Comparison of ENCODE assay signal across 10 cellular contexts in the genomic region with DNA sequence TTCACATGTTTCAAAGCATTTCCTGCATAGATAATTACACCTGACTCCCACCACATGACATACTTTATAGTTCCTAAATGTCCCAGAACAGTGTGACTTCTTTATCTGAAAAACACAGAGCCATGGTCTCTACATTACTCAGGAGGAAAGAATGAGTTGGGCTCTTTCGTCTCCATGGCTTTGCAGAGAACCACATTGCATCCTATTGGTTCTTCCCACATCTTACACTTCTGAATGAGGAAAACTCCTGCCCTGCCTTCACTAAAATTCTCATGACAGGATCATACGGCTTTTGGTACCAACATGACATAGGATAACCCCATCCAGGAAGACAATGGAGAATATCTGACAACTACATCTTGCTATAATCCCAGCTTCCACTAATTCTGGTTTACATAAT.
A peak's percentile ranks its signal among the peaks of the same experiment; 100 is the strongest.
DNase-seq lines count a peak whose midpoint lies in the region; ATAC-seq and TF ChIP-seq lines count a peak whose summit lies in the region.
"Had no signal": no experiment of that assay in that cellular context is flagged by ENCODE, and none has a peak within 500 bp of the region (broad histone marks: within the 10 kb centered on the region; RNA-seq: fewer than 3 reads in every experiment).

No MANE protein-coding gene starts in this region.

- DNase-seq in activated CD4-positive, alpha-beta T cell treated with anti-CD3 and anti-CD28 coated beads for 36 hours, result no peak
- DNase-seq in activated CD4-positive, alpha-beta T cell treated with anti-CD3 and anti-CD28 coated beads, Interleukin-2, amount 50 U/mL, for 4 hours, result no peak
- DNase-seq in dermis blood vessel endothelial cell (peak; percentile 54), CD1c-positive myeloid dendritic cell (ENCODE audit: extremely low spot score) (no peak), H7 (no peak)
- DNase-seq: activated CD8-positive, alpha-beta memory T cell treated with anti-CD3 and anti-CD28 coated beads, Interleukin-2, amount 50 U/mL, for 4 hours had no signal

- peaks cover 85% of the 10 kb centered on the region for H3K36me3 Mint-ChIP-seq in activated CD4-positive, alpha-beta T cell treated with anti-CD3 and anti-CD28 coated beads for 36 hours (ENCODE audit: low read depth)
- H3K36me3 Mint-ChIP-seq in stimulated activated memory B cell treated with anti-CD40 and anti-IgM and Interleukin-4, amounts not matched to agents 10 μg/mL and 1 μg/mL and 100 μg/mL, for 72 hours, result peaks cover 44% of the 10 kb centered on the region

- H3K4me3 ChIP-seq in H7 (ENCODE audit: insufficient read depth, low read depth, low read length), result no peak overlapping the region
- H3K4me3 ChIP-seq: HAP-1 had no signal

- H3K27me3 ChIP-seq in H7 (ENCODE audit: control insufficient read depth, insufficient read depth, low read length), result no peaks in the 10 kb centered on the region

- peak overlapping the region; percentile 70 for H3K4me3 Mint-ChIP-seq in activated CD4-positive, alpha-beta T cell treated with anti-CD3 and anti-CD28 coated beads for 36 hours
- no peak overlapping the region for H3K4me3 Mint-ChIP-seq in stimulated activated memory B cell treated with anti-CD40 and anti-IgM and Interleukin-4, amounts not matched to agents 10 μg/mL and 1 μg/mL and 100 μg/mL, for 72 hours

- CTCF ChIA-PET in activated CD4-positive, alpha-beta T cell treated with anti-CD3 and anti-CD28 coated beads for 36 hours (lab: Charles Lee), result interaction anchor here (0.6 to 4.7 kb wide), 11 partner anchors 10 to 208 kb away, joined by 3 to 17 read pairs (median 3); no protein-coding TSS in a partner anchor

- peak; percentile 9 for ATAC-seq in activated CD4-positive, alpha-beta T cell treated with anti-CD3 and anti-CD28 coated beads for 36 hours
- ATAC-seq in stimulated activated memory B cell treated with anti-CD40 and anti-IgM and Interleukin-4, amounts not matched to agents 10 μg/mL and 1 μg/mL and 100 μg/mL, for 72 hours, result no peak
- no peak for ATAC-seq in GM21423 (IDR thresholded peaks at IDR 0.05; ENCODE audit: unreplicated experiment)

- intact Hi-C loops in activated CD4-positive, alpha-beta T cell treated with anti-CD3 and anti-CD28 coated beads for 36 hours (cut with DNase I, micrococcal nuclease), result no loop called here

- H3K27me3 Mint-ChIP-seq in activated CD4-positive, alpha-beta T cell treated with anti-CD3 and anti-CD28 coated beads for 36 hours, result no peaks in the 10 kb centered on the region
- no peaks in the 10 kb centered on the region for H3K27me3 Mint-ChIP-seq in stimulated activated memory B cell treated with anti-CD40 and anti-IgM and Interleukin-4, amounts not matched to agents 10 μg/mL and 1 μg/mL and 100 μg/mL, for 72 hours

- H3K36me3 ChIP-seq in H7 (replicated peaks; ENCODE audit: control insufficient read depth, insufficient read depth, low read length), result no peaks in the 10 kb centered on the region
- H3K36me3 ChIP-seq: HAP-1 had no signal

- no peaks in the 10 kb centered on the region for H3K9me3 Mint-ChIP-seq in activated CD4-positive, alpha-beta T cell treated with anti-CD3 and anti-CD28 coated beads for 36 hours (ENCODE audit: low read depth)
- no peaks in the 10 kb centered on the region for H3K9me3 Mint-ChIP-seq in stimulated activated memory B cell treated with anti-CD40 and anti-IgM and Interleukin-4, amounts not matched to agents 10 μg/mL and 1 μg/mL and 100 μg/mL, for 72 hours

- H3K27ac Mint-ChIP-seq in activated CD4-positive, alpha-beta T cell treated with anti-CD3 and anti-CD28 coated beads for 36 hours, result peak overlapping the region; percentile 99
- peak overlapping the region; percentile 87 for H3K27ac Mint-ChIP-seq in stimulated activated memory B cell treated with anti-CD40 and anti-IgM and Interleukin-4, amounts not matched to agents 10 μg/mL and 1 μg/mL and 100 μg/mL, for 72 hours

- peaks cover 94% of the 10 kb centered on the region for H3K4me1 Mint-ChIP-seq in activated CD4-positive, alpha-beta T cell treated with anti-CD3 and anti-CD28 coated beads for 36 hours
- H3K4me1 Mint-ChIP-seq in stimulated activated memory B cell treated with anti-CD40 and anti-IgM and Interleukin-4, amounts not matched to agents 10 μg/mL and 1 μg/mL and 100 μg/mL, for 72 hours, result peaks cover 94% of the 10 kb centered on the region

- POLR2A ChIA-PET in activated CD4-positive, alpha-beta T cell treated with anti-CD3 and anti-CD28 coated beads for 36 hours (lab: Charles Lee), result interaction anchor here (1.1 kb wide), 2 partner anchors 27 to 159 kb away, joined by 4 to 5 read pairs; no protein-coding TSS in a partner anchor

TF ChIP-seq in PFSK-1, 5 proteins besides CTCF, POLR2A, EP300 and RAD21:
- TF ChIP-seq FOXP2 (optimal IDR thresholded peaks at IDR 0.05; ENCODE audit: borderline replicate concordance, extremely low read depth, extremely low read length, insufficient read depth), result no peak
- TF ChIP-seq POLR2AphosphoS5 (IDR thresholded peaks at IDR 0.05; ENCODE audit: low read depth, low read length), result peak; percentile 43; the same call in 1 of the 2 replicates
- TF ChIP-seq TAF1 (IDR thresholded peaks at IDR 0.05; ENCODE audit: borderline replicate concordance, insufficient read depth, low read length), result peak; percentile 12; the same call in 1 of the 2 replicates
TF ChIP-seq in PFSK-1: peak in this region for 2.
